8 cellular contexts compared by ENCODE assay signal in the genomic region with DNA sequence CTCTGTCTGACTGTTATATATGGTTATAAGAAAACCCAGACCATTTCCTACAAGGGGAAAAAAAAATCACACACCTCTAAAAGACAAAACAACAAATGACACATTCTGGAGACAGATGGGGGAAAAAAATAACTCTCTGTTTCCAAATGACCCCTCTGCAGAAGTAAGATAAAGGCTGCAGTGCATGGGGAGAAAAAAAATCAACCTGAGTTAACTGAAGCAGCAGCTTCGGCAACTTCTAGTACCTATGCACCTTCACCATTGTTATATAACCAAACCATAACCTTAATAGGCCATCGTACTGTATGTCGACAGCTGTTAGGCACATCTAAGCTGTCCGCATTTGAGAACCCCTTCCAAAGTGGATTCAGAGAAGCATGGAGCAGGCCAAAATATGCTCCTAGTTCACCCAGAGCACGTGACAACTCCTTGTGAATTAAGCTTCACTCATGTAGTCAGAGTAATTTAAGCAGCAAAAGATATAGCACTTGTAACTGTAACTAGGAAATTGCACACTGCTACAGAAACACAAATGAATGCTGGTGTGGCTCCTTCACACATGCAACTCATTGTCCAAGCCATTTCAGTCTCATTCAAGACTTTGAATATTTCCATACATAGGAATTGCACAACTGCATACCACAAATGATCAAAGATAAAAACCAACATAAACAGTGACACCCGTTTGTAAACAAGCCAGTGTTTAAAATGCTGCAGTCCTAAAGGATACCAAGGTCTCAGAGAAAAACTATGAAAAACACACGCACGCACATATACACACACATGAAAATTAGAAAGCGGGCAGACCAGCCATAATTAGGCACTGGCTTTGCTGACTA. TPM values are rescaled to one million over a fixed set of nuclear protein-coding genes. Genes with fewer than 3 reads are reported as not detected.
DNase-seq lines count a peak whose midpoint lies in the region; ATAC-seq, FAIRE-seq and TF ChIP-seq lines count a peak whose summit lies in the region.

No MANE protein-coding gene starts in this region.

- H3K4ac ChIP-seq in H1 (replicated peaks; ENCODE audit: insufficient read length, low read depth, low read length), result no peak overlapping the region

- H4K8ac ChIP-seq in H1 (ENCODE audit: extremely low read depth, insufficient read depth, low read length), result no peak overlapping the region

- TF ChIP-seq RAD21 in H1 (IDR thresholded peaks at IDR 0.05 in 1 of 2, conservative IDR thresholded peaks at IDR 0.05 in 1 of 2; ENCODE audit: low read depth in 2 of 2, low read length in 2 of 2), result no peak

- H3K4me2 ChIP-seq in OCI-LY3 (ENCODE audit: low read length) (peak overlapping the region; percentile 88), H1 (ENCODE audit: insufficient read depth in 1 of 2, low read depth in 2 of 2, low read length in 2 of 2) (peak overlapping the region; percentile 55 to 84; a peak in 3 of 4 replicates), parathyroid adenoma (ENCODE audit: low read length) (peak overlapping the region; percentile 81)

- peaks cover 10% of the 10 kb centered on the region for H3K36me3 ChIP-seq in OCI-LY3 (replicated peaks; ENCODE audit: low read depth, low read length)
- H3K36me3 ChIP-seq in H1 (ENCODE audit: control insufficient read depth in 2 of 4, insufficient read depth in 4 of 4, low read length in 3 of 4), result no peaks in the 10 kb centered on the region; a peak in 1 of 8 replicates
- no peaks in the 10 kb centered on the region for H3K36me3 ChIP-seq in parathyroid adenoma (ENCODE audit: control insufficient read depth, insufficient read depth, low read length)

- H3K4me3 ChIP-seq in OCI-LY3 (ENCODE audit: low read length) (peak overlapping the region; percentile 89; the same call in 1 of the 2 replicates), H1 (ENCODE audit: extremely low read depth in 1 of 4, insufficient read depth in 2 of 4, low read depth in 3 of 4, low read length in 4 of 4) (peak overlapping the region in 1 of 4 experiments; percentile 95; a peak in 1 of 8 replicates), parathyroid adenoma (ENCODE audit: low read depth, low read length) (peak overlapping the region; percentile 29)

- H2BK15ac ChIP-seq in H1 (ENCODE audit: low read length), result no peak overlapping the region

- H3K27me3 ChIP-seq in OCI-LY3 (ENCODE audit: low read depth, low read length) (no peaks in the 10 kb centered on the region), H1 (replicated peaks in 1 of 4; ENCODE audit: control insufficient read depth in 3 of 4, extremely low read depth in 1 of 4, insufficient read depth in 3 of 4, low read length in 3 of 4) (no peaks in the 10 kb centered on the region), parathyroid adenoma (ENCODE audit: control insufficient read depth, insufficient read depth, low read length) (no peaks in the 10 kb centered on the region)

- POLR2A ChIA-PET in H1 (lab: Charles Lee; ENCODE audit: partially characterized antibody), result interaction anchor here (0.6 to 3.1 kb wide), 4 partner anchors 10 to 207 kb away, joined by 3 to 9 read pairs (median 4); partner anchors contain the start of gene PAFAH1B2

- H3K23me2 ChIP-seq in H1 (ENCODE audit: low read depth, low read length), result no peaks in the 10 kb centered on the region; the same call in 1 of the 2 replicates

- no peak overlapping the region for H2BK12ac ChIP-seq in H1 (ENCODE audit: low read depth, low read length)

- H4K20me1 ChIP-seq in OCI-LY3 (ENCODE audit: insufficient read depth, low read length) (peaks cover 45% of the 10 kb centered on the region), H1 (replicated peaks in 1 of 2; ENCODE audit: control insufficient read depth in 1 of 2, insufficient read depth in 2 of 2, low read length in 2 of 2) (peaks cover 10 to 17% of the 10 kb centered on the region in 2 experiments)

- peak; percentile 90 for FAIRE-seq in GM12892 (lab: Jason Lieb, UNC)
- FAIRE-seq in H1 (lab: Jason Lieb, UNC), result no peak

- 74% methylated on average over 9 of the region's 9 CpGs; no CpG with 5 or more reads in 1 of the 2 experiments for WGBS in H1 (ENCODE audit: extremely low coverage in 1 of 2, insufficient coverage in 1 of 2, insufficient read length in 1 of 2, insufficient replicate concordance in 2 of 2, low coverage in 1 of 2, low lambda C conversion rate in 2 of 2, missing lambda C conversion rate in 1 of 2), 2 experiments

- no peak overlapping the region for H2BK5ac ChIP-seq in H1 (ENCODE audit: low read depth, low read length)

- H3K14ac ChIP-seq in H1 (ENCODE audit: insufficient read length), result no peak overlapping the region

- H2AFZ ChIP-seq in OCI-LY3 (ENCODE audit: low read depth, low read length) (no peak overlapping the region), H1 (ENCODE audit: low read length) (no peak overlapping the region), parathyroid adenoma (no peak overlapping the region)

- H3K79me2 ChIP-seq in OCI-LY3 (ENCODE audit: low read length) (peaks cover 75% of the 10 kb centered on the region), H1 (ENCODE audit: control insufficient read depth in 1 of 2, insufficient read depth in 2 of 2, low read length in 2 of 2) (peaks cover 14 to 70% of the 10 kb centered on the region in 2 experiments), parathyroid adenoma (peaks cover 24% of the 10 kb centered on the region)

- H4K91ac ChIP-seq in H1 (replicated peaks; ENCODE audit: insufficient read length, low read length), result no peak overlapping the region

- no peak overlapping the region for H3K27ac ChIP-seq in OCI-LY3 (ENCODE audit: low read length)
- H3K27ac ChIP-seq in H1 (ENCODE audit: low read depth, low read length), result no peak overlapping the region
- H3K27ac ChIP-seq in parathyroid adenoma, result peak overlapping the region; percentile 81

- TF ChIP-seq CTCF in OCI-LY3 (IDR thresholded peaks at IDR 0.05; ENCODE audit: low read depth, low read length) (no peak), H1 (IDR thresholded peaks at IDR 0.05; ENCODE audit: control extremely low read depth in 1 of 3, insufficient read depth in 1 of 3, low read depth in 1 of 3, low read length in 3 of 3) (no peak), parathyroid adenoma (IDR thresholded peaks at IDR 0.05) (no peak)

- CTCF ChIA-PET in H1 (lab: Charles Lee; ENCODE audit: partially characterized antibody), result interaction anchor here (0.5 to 2.6 kb wide), 14 partner anchors 10 to 233 kb away, joined by 3 to 22 read pairs (median 4); no protein-coding TSS in a partner anchor

- H2BK120ac ChIP-seq in H1 (replicated peaks; ENCODE audit: low read depth, low read length), result no peak overlapping the region

- DNase-seq in GM12892 (ENCODE audit: insufficient read length), result no peak
- DNase-seq in H1 (ENCODE audit: low read depth in 1 of 2, low spot score in 2 of 2), result no peak
- no peak for DNase-seq in NCI-H1048 (lab: John Stamatoyannopoulos, UW)
- DNase-seq in mesenteric fat pad (ENCODE audit: low spot score), result no peak

- no peak overlapping the region for H3K56ac ChIP-seq in H1 (replicated peaks; ENCODE audit: insufficient read length, low read depth, low read length)

- H3K79me1 ChIP-seq in H1 (ENCODE audit: low read depth, low read length), result peaks cover 4% of the 10 kb centered on the region

- no peak overlapping the region for H3K18ac ChIP-seq in H1 (ENCODE audit: extremely low read depth, low read length)

- no peak overlapping the region for H2BK20ac ChIP-seq in H1 (ENCODE audit: low read length)

- H2AK5ac ChIP-seq in H1 (ENCODE audit: low read depth, low read length), result no peak overlapping the region

- no peak for TF ChIP-seq EP300 in H1 (IDR thresholded peaks at IDR 0.05; ENCODE audit: borderline replicate concordance in 1 of 2, low read depth in 2 of 2, low read length in 2 of 2)

- no peak for TF ChIP-seq POLR2A in GM12892 (IDR thresholded peaks at IDR 0.05; ENCODE audit: low read depth, low read length)
- TF ChIP-seq POLR2A in H1 (IDR thresholded peaks at IDR 0.05; ENCODE audit: control extremely low read depth in 1 of 2, low read depth in 2 of 2, low read length in 2 of 2), result no peak

- H3K9ac ChIP-seq in OCI-LY3 (ENCODE audit: low read length) (no peak overlapping the region), H1 (replicated peaks in 1 of 4; ENCODE audit: extremely low read depth in 1 of 4, low read depth in 3 of 4, low read length in 3 of 4) (no peak overlapping the region), parathyroid adenoma (no peak overlapping the region)

- H3K4me1 ChIP-seq in OCI-LY3 (ENCODE audit: low read length) (peaks cover 60% of the 10 kb centered on the region), H1 (replicated peaks in 1 of 4; ENCODE audit: control insufficient read depth in 3 of 4, insufficient read depth in 4 of 4, low read length in 3 of 4) (peaks cover 5 to 15% (median 10%) of the 10 kb centered on the region in 4 experiments; a peak in 6 of 7 replicates), parathyroid adenoma (peaks cover 10% of the 10 kb centered on the region)

- H3K9me3 ChIP-seq in OCI-LY3 (ENCODE audit: insufficient read depth, low read length), result no peaks in the 10 kb centered on the region
- no peaks in the 10 kb centered on the region for H3K9me3 ChIP-seq in H1 (ENCODE audit: insufficient read depth in 2 of 2, low read depth in 1 of 2, low read length in 1 of 2)
- H3K9me3 ChIP-seq in parathyroid adenoma (ENCODE audit: control insufficient read depth, low read length), result no peaks in the 10 kb centered on the region

- ATAC-seq in HG03095 (IDR thresholded peaks at IDR 0.05; ENCODE audit: unreplicated experiment) (no peak), GM21717 (IDR thresholded peaks at IDR 0.05; ENCODE audit: unreplicated experiment) (no peak)

- H3K23ac ChIP-seq in H1 (ENCODE audit: insufficient read length), result no peak overlapping the region

- no peak overlapping the region for H4K5ac ChIP-seq in H1 (ENCODE audit: insufficient read length, low read depth, low read length)

RNA-seq across cellular contexts. Expression of gene SIK3, which starts 2.7 kb away (rescaled TPM):
- 17.6 TPM for polyA plus RNA-seq in GM12892 (2012; ENCODE audit: missing spikeins)
- total RNA-seq in H1 (2021; fragmentation: NEBNext Ultra II Directional; extraction: Animal tissue kit (Norgen Biotek cat#: 25700)), result 32.1 and 32.6 TPM in 2 replicates
- 18.3 and 19.9 TPM in 2 replicates for polyA plus RNA-seq in H1 (2011; rRNA removed)
- polyA plus RNA-seq in H1 (2011; cell fraction: cytosol; rRNA removed), result 12.0 TPM
- polyA plus RNA-seq in H1 (2011; cell fraction: nucleus; rRNA removed), result 29.2 TPM
- polyA plus RNA-seq in H1 (2012, experiment 1 of 2), result 15.5 to 19.3 TPM (median 18.7 TPM) in 4 replicates
- polyA plus RNA-seq in H1 (2012, experiment 2 of 2), result 6.3 TPM
- polyA plus RNA-seq in H1 (2013, experiment 1 of 2), result 10.8 TPM
- polyA plus RNA-seq in H1 (2013, experiment 2 of 2), result 10.3 TPM
- 20.9 and 24.9 TPM in 2 replicates for polyA minus RNA-seq in H1 (2011; rRNA and poly(A)+ RNA removed)
- polyA minus RNA-seq in H1 (2011; cell fraction: cytosol; rRNA and poly(A)+ RNA removed), result 19.3 TPM
- polyA minus RNA-seq in H1 (2011; cell fraction: nucleus; rRNA and poly(A)+ RNA removed), result 42.0 TPM
- 39.2 TPM for total RNA-seq in mesenteric fat pad

RNA-seq across cellular contexts. Expression of gene PAFAH1B2, which starts 48.6 kb away (rescaled TPM):
- 22.2 TPM for polyA plus RNA-seq in GM12892 (2012; ENCODE audit: missing spikeins)
- 151 and 161 TPM in 2 replicates for total RNA-seq in H1 (2021; fragmentation: NEBNext Ultra II Directional; extraction: Animal tissue kit (Norgen Biotek cat#: 25700))
- polyA plus RNA-seq in H1 (2011; rRNA removed), result 26.2 and 38.2 TPM in 2 replicates
- polyA plus RNA-seq in H1 (2011; cell fraction: cytosol; rRNA removed), result 38.1 TPM
- polyA plus RNA-seq in H1 (2011; cell fraction: nucleus; rRNA removed), result 26.6 TPM
- polyA plus RNA-seq in H1 (2012, experiment 1 of 2), result 59.5 to 77.0 TPM (median 64.7 TPM) in 4 replicates
- polyA plus RNA-seq in H1 (2012, experiment 2 of 2), result 19.8 TPM
- 66.1 TPM for polyA plus RNA-seq in H1 (2013, experiment 1 of 2)
- polyA plus RNA-seq in H1 (2013, experiment 2 of 2), result 68.8 TPM
- polyA minus RNA-seq in H1 (2011; rRNA and poly(A)+ RNA removed), result 256 and 265 TPM in 2 replicates
- 130 TPM for polyA minus RNA-seq in H1 (2011; cell fraction: cytosol; rRNA and poly(A)+ RNA removed)
- polyA minus RNA-seq in H1 (2011; cell fraction: nucleus; rRNA and poly(A)+ RNA removed), result 53.9 TPM
- 110 TPM for total RNA-seq in mesenteric fat pad
